Comparison of ENCODE assay signal across 23 cellular contexts in the genomic region with DNA sequence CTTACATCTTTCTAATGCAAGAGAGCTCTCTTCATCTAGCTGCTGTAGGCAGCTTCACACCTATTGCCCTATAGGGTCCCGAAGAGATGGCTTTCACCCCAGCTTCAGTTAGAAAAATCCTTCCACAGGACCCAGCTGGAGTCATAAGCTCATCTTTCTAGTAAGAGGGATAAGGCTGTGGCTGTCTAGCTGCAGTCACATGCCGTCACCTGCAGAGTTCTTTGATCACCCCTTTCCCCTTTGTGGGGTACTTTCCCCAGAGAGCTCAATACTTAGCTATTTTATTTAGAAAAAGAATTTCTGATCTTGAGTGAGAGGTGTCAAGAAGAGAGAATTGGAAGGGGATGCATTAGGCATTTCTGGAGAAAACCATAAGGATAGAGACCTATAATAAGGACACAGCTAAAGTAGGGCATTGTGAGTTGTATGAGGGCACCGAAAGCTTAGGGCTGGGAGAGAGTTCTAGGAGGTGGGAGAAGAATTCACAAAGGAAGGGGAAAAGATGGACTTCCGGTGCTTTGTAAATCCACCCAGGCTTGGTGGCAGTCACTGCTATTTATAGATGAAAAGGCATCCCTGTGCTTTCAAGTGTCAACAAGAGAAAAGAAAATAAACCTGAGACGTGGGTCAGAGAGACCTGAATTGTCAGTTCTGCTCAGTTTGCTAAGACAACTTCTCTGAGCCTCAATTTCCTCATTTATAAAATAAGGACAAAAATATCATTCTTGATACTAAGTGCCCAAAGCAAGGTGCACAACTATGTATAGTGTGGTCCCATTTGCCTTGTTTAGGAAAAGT. TPM values are rescaled to one million over a fixed set of nuclear protein-coding genes. Genes with fewer than 3 reads are reported as not detected.
DNase-seq lines count a peak whose midpoint lies in the region; ATAC-seq, FAIRE-seq and TF ChIP-seq lines count a peak whose summit lies in the region.
"Had no signal": no experiment of that assay in that cellular context is flagged by ENCODE, and none has a peak within 500 bp of the region (broad histone marks: within the 10 kb centered on the region; RNA-seq: fewer than 3 reads in every experiment).

No MANE protein-coding gene starts in this region.

- no peak for ATAC-seq in GM12878

- peaks cover 43% of the 10 kb centered on the region for H3K9me3 Mint-ChIP-seq in nephron progenitor cell

- H3K4me1 ChIP-seq in BLaER1 treated with 17β-estradiol and CSF1 and Interleukin-3, amounts not matched to agents 10 nM and 100 nM: peaks cover 13 to 30% (median 22%) of the 10 kb centered on the region in 10 experiments
- no peaks in the 10 kb centered on the region for H3K4me1 ChIP-seq in GM12878 (ENCODE audit: control insufficient read depth, insufficient read depth, low read length)
- no peaks in the 10 kb centered on the region for H3K4me1 ChIP-seq in left ventricle myocardium inferior

- no peaks in the 10 kb centered on the region for H3K27me3 ChIP-seq in BLaER1 treated with 17β-estradiol and CSF1 and Interleukin-3, amounts not matched to agents 10 nM and 100 nM
- H3K27me3 ChIP-seq in GM12878 (replicated peaks in 1 of 2; ENCODE audit: control insufficient read depth in 2 of 2, insufficient read depth in 2 of 2, low read length in 1 of 2) (no peaks in the 10 kb centered on the region), left ventricle myocardium inferior (ENCODE audit: low read depth) (no peaks in the 10 kb centered on the region)

- POLR2A ChIA-PET in GM12878 (lab: Charles Lee): interaction anchor here (0.5 to 0.9 kb wide), 3 partner anchors 11 to 618 kb away, joined by 3 read pairs; a partner anchor contains a TSS

- H3K4me2 ChIP-seq in BLaER1 treated with 17β-estradiol and CSF1 and Interleukin-3, amounts not matched to agents 10 nM and 100 nM: peak overlapping the region in 9 of 11 experiments; percentile 21 to 50 (median 43); a peak in 15 of 22 replicates
- H3K4me2 ChIP-seq in GM12878 (ENCODE audit: control insufficient read depth, insufficient read depth): no peak overlapping the region

- no peaks in the 10 kb centered on the region for H3K27me3 Mint-ChIP-seq in nephron progenitor cell (ENCODE audit: low read depth, poor library complexity)

- no peak for TF ChIP-seq POLR2A in GM12878 (IDR thresholded peaks at IDR 0.05; ENCODE audit: low read depth, low read length)

- SMC1A ChIA-PET in GM12878 (lab: Charles Lee; ENCODE audit: uncharacterized antibody, unreplicated experiment): interaction anchor here (0.6 to 2.1 kb wide), 4 partner anchors 17 to 1330 kb away, joined by 3 to 7 read pairs (median 3); no protein-coding TSS in a partner anchor

- DNase-seq in DMS53 treated with DMSO at 0.1 percent for 48 hours (lab: John Stamatoyannopoulos, UW; ENCODE audit: unreplicated experiment) (peak; percentile 25), GM12878 (ENCODE audit: low read depth, low spot score) (no peak), nephron progenitor cell (no peak), NAMALWA (ENCODE audit: low spot score) (no peak), left ventricle myocardium inferior (no peak), amygdala (lab: John Stamatoyannopoulos, UW) (no peak)
- DNase-seq: CD4-positive, alpha-beta T cell; CD8-positive, alpha-beta memory T cell; DMS 273 treated with DMSO at 0.1 percent for 48 hours; DND-41; GM23248; H7; HCEC 1CT had no signal

- TF ChIP-seq RAD21 in GM12878 (IDR thresholded peaks at IDR 0.05; ENCODE audit: insufficient read depth, low read depth, low read length): no peak

- intact Hi-C loops in GM12878 (cut with micrococcal nuclease; ENCODE audit: unreplicated experiment): no loop called here
- intact Hi-C loops in left ventricle myocardium inferior (cut with micrococcal nuclease): no loop called here

- CTCF ChIA-PET in GM12878 (lab: Yijun Ruan, JAX): interaction anchor here (0.6 kb wide), 2 partner anchors 88 to 316 kb away, joined by 3 to 4 read pairs; no protein-coding TSS in a partner anchor

- peaks cover 21% of the 10 kb centered on the region for H3K4me1 Mint-ChIP-seq in nephron progenitor cell
- H3K4me1 Mint-ChIP-seq: CD8-positive, alpha-beta memory T cell had no signal

- TF ChIP-seq CTCF in GM12878 (IDR thresholded peaks at IDR 0.05 in 2 of 3, conservative IDR thresholded peaks at IDR 0.05 in 1 of 3; ENCODE audit: control insufficient read depth in 2 of 3, extremely low read depth in 1 of 3, insufficient read depth in 1 of 3, low read depth in 3 of 3, low read length in 3 of 3): no peak
- TF ChIP-seq CTCF in nephron progenitor cell (IDR thresholded peaks at IDR 0.05): no peak
- no peak for TF ChIP-seq CTCF in left ventricle myocardium inferior (IDR thresholded peaks at IDR 0.05; ENCODE audit: borderline replicate concordance)

- no peak overlapping the region for H3K9ac ChIP-seq in BLaER1 treated with 17β-estradiol and CSF1 and Interleukin-3, amounts not matched to agents 10 nM and 100 nM
- no peak overlapping the region for H3K9ac ChIP-seq in GM12878 (ENCODE audit: control insufficient read depth, insufficient read depth, low read length)
- H3K9ac ChIP-seq: GM23248 had no signal

- H3K4me3 Mint-ChIP-seq in nephron progenitor cell: no peak overlapping the region
- H3K4me3 Mint-ChIP-seq: CD14-positive monocyte; CD4-positive, alpha-beta T cell; CD8-positive, alpha-beta memory T cell had no signal

- in situ Hi-C loops in GM12878 (cut with MboI): no loop called here

- no peak for TF ChIP-seq EP300 in GM12878 (IDR thresholded peaks at IDR 0.05; ENCODE audit: borderline replicate concordance in 1 of 2, control insufficient read depth in 1 of 2, low read depth in 2 of 2, low read length in 2 of 2)

- no TSS peak for BruUV-seq in GM12878 (replicated peaks; lab: Mats Ljungman, UMichigan)

- RAD21 ChIA-PET in GM12878 (lab: Charles Lee; ENCODE audit: unreplicated experiment): interaction anchor here (1.1 to 2.0 kb wide), 3 partner anchors 44 to 133 kb away, joined by 3 to 6 read pairs (median 4); no protein-coding TSS in a partner anchor

- peak overlapping the region; percentile 83 for H3K27ac Mint-ChIP-seq in nephron progenitor cell
- H3K27ac Mint-ChIP-seq: CD4-positive, alpha-beta T cell; CD8-positive, alpha-beta memory T cell had no signal

- H3K36me3 Mint-ChIP-seq in nephron progenitor cell (ENCODE audit: low read depth): peaks cover 21% of the 10 kb centered on the region
- H3K36me3 Mint-ChIP-seq: CD14-positive monocyte had no signal

- H3K9me3 ChIP-seq in BLaER1 treated with 17β-estradiol and CSF1 and Interleukin-3, amounts not matched to agents 10 nM and 100 nM (replicated peaks in 1 of 11): peaks cover 10 to 36% (median 26%) of the 10 kb centered on the region in 11 experiments
- H3K9me3 ChIP-seq in GM12878 (replicated peaks; ENCODE audit: control insufficient read depth, insufficient read depth, low read length) (peaks cover 5% of the 10 kb centered on the region), left ventricle myocardium inferior (replicated peaks) (no peaks in the 10 kb centered on the region)

- WGBS in GM12878 (ENCODE audit: insufficient coverage, insufficient replicate concordance, low lambda C conversion rate, missing lambda C conversion rate): 29% methylated on average over 5 of the region's 5 CpGs

- no peak overlapping the region for H3K27ac ChIP-seq in BLaER1 treated with 17β-estradiol and CSF1 and Interleukin-3, amounts not matched to agents 10 nM and 100 nM
- H3K27ac ChIP-seq in GM12878 (ENCODE audit: control insufficient read depth, insufficient read depth) (no peak overlapping the region), left ventricle myocardium inferior (replicated peaks) (no peak overlapping the region)
- H3K27ac ChIP-seq: GM23248 had no signal

- no peaks in the 10 kb centered on the region for H3K36me3 ChIP-seq in BLaER1 treated with 17β-estradiol and CSF1 and Interleukin-3, amounts not matched to agents 10 nM and 100 nM
- H3K36me3 ChIP-seq in GM12878 (ENCODE audit: control insufficient read depth in 2 of 2, insufficient read depth in 2 of 2, low read length in 1 of 2): no peaks in the 10 kb centered on the region
- H3K36me3 ChIP-seq in left ventricle myocardium inferior: no peaks in the 10 kb centered on the region

- H3K4me3 ChIP-seq in BLaER1 treated with 17β-estradiol and CSF1 and Interleukin-3, amounts not matched to agents 10 nM and 100 nM: no peak overlapping the region
- no peak overlapping the region for H3K4me3 ChIP-seq in GM12878
- no peak overlapping the region for H3K4me3 ChIP-seq in left ventricle myocardium inferior
- H3K4me3 ChIP-seq: GM23248 had no signal

- H2AFZ ChIP-seq in GM12878 (ENCODE audit: control insufficient read depth, low read depth, low read length): no peak overlapping the region
- H2AFZ ChIP-seq: GM23248 had no signal

- no peak for FAIRE-seq in GM12878 (lab: Jason Lieb, UNC)
- FAIRE-seq: D721Med, G401.6, GM12891, GM18507, GM19239, H1 had no signal

- H3K79me2 ChIP-seq in GM12878 (ENCODE audit: control insufficient read depth, insufficient read depth, low read length): no peaks in the 10 kb centered on the region

- H4K20me1 ChIP-seq in BLaER1 treated with 17β-estradiol and CSF1 and Interleukin-3, amounts not matched to agents 10 nM and 100 nM: no peaks in the 10 kb centered on the region
- no peaks in the 10 kb centered on the region for H4K20me1 ChIP-seq in GM12878 (ENCODE audit: control insufficient read depth, insufficient read depth)

RNA-seq across cellular contexts. Expression of a gene that starts 11.1 kb away (rescaled TPM):
- total RNA-seq in GM12878 (2013; cell fraction: nucleolus; rRNA removed): not detected in 2 replicates
- total RNA-seq in GM12878 (2014; rRNA removed) (not detected in 2 replicates), GM12878 (2014; rRNA removed; fragmentation: Illumina TruSeq; extraction: Trizol) (not detected in 2 replicates), GM12878 (2021) (not detected in 2 replicates), left ventricle myocardium inferior (10.1 TPM)
- not detected for polyA plus RNA-seq in GM12878 (2011; ENCODE audit: low read depth)
- polyA plus RNA-seq in GM12878 (2011; rRNA removed) (0.22 and 0.29 TPM in 2 replicates), GM12878 (2014; fragmentation: Illumina TruSeq; extraction: Trizol) (not detected in 2 replicates), GM12878 (2014; fragmentation: Nextera tagmentation; extraction: Ambion mirVana) (not detected), GM12878 (2014; rRNA removed) (not detected in 2 replicates), GM12878 (2016; fragmentation: Nextera tagmentation; extraction: Ambion mirVana) (not detected)
- 0.04 and 0.07 TPM in 2 replicates for polyA plus RNA-seq in GM12878 (2011; cell fraction: cytosol; rRNA removed)
- polyA plus RNA-seq in GM12878 (2011; cell fraction: nucleus; rRNA removed): 0.10 and 0.19 TPM in 2 replicates
- polyA plus RNA-seq in GM12878 (2012): 0.14 TPM in 1 of 2 replicates, not detected in the other
- 0.10 TPM in 1 of 2 replicates, not detected in the other for polyA minus RNA-seq in GM12878 (2011; rRNA and poly(A)+ RNA removed)
- polyA minus RNA-seq in GM12878 (2011; cell fraction: cytosol; rRNA and poly(A)+ RNA removed): not detected in 2 replicates
- 0.24 TPM in 1 of 2 replicates, not detected in the other for polyA minus RNA-seq in GM12878 (2011; cell fraction: nucleus; rRNA and poly(A)+ RNA removed)
- total RNA-seq: A673; CD8-positive, alpha-beta memory T cell; GM23248 had no signal
- polyA plus RNA-seq: BJ, GM23248 had no signal

Comparison
In these comparisons a context has a peak if more than half of its experiments do, and no peak if none do; other contexts are left out.
1. RNA of a gene that starts 11.1 kb away (total RNA-seq): 10.1 TPM in left ventricle myocardium inferior (single experiment); not detected in GM12878; every median in the first group is over 10 times any median in the second.